Comparison of ENCODE assay signal across 1 cellular context in the genomic region with DNA sequence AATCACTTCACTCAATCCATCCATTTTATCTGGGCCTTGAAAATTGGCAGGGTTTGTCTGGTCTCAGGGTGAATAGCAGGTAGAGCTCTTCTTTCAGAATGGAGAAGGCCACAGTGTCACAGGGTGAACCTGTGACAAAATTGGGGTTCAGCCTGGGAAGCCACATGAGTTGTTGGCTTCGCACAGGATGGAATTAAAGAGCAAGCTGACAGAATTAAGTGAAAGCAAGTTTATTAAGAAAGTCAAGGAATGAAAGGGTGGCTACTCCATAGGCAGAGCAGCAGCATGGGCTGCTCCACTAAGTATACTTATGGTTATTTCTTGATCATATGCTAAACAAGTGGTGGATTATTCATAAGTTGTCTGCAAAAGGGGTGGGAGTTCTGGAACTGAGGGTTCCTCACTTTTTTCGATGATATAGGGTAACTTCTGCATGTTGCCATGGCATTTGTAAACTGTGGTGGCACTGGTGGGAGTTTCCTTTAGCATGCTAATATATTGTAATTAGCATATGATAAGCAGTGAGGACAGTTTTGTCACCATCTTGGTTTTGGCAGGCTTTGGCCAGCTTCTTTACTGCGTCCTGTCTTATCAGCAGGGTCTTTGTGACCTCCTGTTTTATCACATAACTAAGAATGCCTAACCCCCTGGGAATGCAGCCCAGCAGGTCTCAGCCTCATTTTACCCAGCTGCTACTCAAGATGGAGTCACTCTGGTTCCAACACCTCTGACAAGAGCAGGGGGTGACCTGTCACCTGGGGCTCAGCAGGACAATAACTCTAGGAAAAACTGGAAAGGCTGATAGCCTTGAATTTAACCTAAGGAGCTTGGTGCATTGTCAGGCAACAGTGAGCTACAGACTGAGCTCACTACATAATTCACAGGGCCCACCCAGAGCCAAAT.
TF ChIP-seq lines count a peak whose summit lies in the region.

No MANE protein-coding gene starts in this region.

TF ChIP-seq in K562, 482 proteins besides CTCF, POLR2A, EP300 and RAD21 (continued from another document and continues in another):
- TF ChIP-seq, protein P1, sequence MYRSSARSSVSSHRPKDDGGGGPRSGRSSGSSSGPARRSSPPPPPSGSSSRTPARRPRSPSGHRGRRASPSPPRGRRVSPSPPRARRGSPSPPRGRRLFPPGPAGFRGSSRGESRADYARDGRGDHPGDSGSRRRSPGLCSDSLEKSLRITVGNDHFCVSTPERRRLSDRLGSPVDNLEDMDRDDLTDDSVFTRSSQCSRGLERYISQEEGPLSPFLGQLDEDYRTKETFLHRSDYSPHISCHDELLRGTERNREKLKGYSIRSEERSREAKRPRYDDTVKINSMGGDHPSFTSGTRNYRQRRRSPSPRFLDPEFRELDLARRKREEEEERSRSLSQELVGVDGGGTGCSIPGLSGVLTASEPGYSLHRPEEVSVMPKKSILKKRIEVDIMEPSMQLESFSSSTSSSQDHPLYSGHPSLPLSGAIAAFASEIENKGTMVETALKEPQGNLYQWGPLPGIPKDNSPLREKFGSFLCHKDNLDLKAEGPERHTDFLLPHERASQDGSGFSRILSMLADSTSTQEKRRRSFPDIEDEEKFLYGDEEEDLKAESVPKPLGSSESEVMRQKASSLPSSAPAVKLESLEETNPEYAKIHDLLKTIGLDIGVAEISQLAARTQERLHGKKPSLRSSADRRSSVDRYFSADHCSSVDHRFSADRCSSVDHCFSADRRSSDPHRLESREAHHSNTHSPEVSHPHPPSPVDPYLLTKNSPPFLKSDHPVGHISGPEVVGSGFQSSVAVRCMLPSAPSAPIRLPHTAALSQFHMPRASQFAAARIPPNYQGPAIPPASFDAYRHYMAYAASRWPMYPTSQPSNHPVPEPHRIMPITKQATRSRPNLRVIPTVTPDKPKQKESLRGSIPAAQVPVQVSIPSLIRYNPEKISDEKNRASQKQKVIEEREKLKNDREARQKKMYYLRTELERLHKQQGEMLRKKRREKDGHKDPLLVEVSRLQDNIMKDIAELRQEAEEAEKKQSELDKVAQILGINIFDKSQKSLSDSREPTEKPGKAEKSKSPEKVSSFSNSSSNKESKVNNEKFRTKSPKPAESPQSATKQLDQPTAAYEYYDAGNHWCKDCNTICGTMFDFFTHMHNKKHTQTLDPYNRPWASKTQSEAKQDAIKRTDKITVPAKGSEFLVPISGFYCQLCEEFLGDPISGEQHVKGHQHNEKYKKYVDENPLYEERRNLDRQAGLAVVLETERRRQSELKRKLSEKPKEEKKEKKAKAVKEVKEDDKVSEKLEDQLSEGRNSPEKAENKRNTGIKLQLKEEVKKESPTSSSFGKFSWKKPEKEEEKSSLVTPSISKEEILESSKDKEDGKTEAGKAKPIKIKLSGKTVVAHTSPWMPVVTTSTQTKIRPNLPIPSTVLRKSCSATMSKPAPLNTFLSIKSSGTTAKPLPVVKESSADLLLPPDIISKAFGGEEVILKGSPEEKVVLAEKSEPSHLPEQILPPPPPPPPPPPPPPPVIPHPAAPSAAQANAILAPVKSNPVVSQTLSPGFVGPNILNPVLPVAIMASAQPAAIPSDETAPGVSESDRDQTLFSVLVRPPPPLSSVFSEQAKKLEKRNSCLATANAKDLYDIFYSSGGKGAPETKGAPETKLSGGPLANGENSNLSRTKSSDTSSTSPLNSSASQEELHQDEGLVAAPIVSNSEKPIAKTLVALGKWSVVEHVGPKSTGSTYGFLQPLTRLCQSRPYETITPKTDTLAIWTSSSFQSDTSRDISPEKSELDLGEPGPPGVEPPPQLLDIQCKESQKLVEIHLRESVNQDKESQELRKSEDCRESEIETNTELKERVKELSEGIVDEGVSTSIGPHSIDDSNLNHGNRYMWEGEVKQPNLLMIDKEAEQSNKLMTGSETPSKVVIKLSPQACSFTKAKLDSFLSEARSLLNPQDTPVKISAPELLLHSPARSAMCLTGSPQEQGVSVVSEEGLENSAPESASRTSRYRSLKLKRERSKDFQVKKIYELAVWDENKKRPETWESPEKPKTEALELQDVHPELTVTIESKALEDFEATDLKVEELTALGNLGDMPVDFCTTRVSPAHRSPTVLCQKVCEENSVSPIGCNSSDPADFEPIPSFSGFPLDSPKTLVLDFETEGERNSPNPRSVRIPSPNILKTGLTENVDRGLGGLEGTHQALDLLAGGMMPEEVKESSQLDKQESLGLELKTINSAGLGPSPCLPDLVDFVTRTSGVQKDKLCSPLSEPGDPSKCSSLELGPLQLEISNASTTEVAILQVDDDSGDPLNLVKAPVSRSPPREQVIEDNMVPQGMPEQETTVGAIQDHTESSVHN (IDR thresholded peaks at IDR 0.05; ENCODE audit: borderline replicate concordance in 1 of 2, low read depth in 1 of 2), result no peak
- no peak for TF ChIP-seq CHD4 (IDR thresholded peaks at IDR 0.05; ENCODE audit: insufficient read depth, insufficient replicate concordance, low read depth, low read length, poor library complexity, severe bottlenecking)
- TF ChIP-seq, protein P2, sequence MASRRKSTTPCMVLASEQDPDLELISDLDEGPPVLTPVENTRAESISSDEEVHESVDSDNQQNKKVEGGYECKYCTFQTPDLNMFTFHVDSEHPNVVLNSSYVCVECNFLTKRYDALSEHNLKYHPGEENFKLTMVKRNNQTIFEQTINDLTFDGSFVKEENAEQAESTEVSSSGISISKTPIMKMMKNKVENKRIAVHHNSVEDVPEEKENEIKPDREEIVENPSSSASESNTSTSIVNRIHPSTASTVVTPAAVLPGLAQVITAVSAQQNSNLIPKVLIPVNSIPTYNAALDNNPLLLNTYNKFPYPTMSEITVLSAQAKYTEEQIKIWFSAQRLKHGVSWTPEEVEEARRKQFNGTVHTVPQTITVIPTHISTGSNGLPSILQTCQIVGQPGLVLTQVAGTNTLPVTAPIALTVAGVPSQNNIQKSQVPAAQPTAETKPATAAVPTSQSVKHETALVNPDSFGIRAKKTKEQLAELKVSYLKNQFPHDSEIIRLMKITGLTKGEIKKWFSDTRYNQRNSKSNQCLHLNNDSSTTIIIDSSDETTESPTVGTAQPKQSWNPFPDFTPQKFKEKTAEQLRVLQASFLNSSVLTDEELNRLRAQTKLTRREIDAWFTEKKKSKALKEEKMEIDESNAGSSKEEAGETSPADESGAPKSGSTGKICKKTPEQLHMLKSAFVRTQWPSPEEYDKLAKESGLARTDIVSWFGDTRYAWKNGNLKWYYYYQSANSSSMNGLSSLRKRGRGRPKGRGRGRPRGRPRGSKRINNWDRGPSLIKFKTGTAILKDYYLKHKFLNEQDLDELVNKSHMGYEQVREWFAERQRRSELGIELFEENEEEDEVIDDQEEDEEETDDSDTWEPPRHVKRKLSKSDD (conservative IDR thresholded peaks at IDR 0.05; ENCODE audit: low read length), result no peak
- TF ChIP-seq KLF6 (CRISPR knock-in tag; IDR thresholded peaks at IDR 0.05; ENCODE audit: borderline replicate concordance), result peak; percentile 59; the same call in 1 of the 2 replicates
- peak; percentile 78 for TF ChIP-seq PTTG1 (tag; IDR thresholded peaks at IDR 0.05; ENCODE audit: low read depth)
- no peak for TF ChIP-seq ASH1L (IDR thresholded peaks at IDR 0.05; ENCODE audit: borderline replicate concordance, low read depth, partially characterized antibody)
- TF ChIP-seq ZNF76 (CRISPR knock-in tag; IDR thresholded peaks at IDR 0.05; ENCODE audit: borderline replicate concordance), result no peak
- TF ChIP-seq ZKSCAN3 (CRISPR knock-in tag; IDR thresholded peaks at IDR 0.05), result no peak
- TF ChIP-seq SETDB1 (IDR thresholded peaks at IDR 0.05; ENCODE audit: low read length), result no peak
- TF ChIP-seq POLR2AphosphoS5 (IDR thresholded peaks at IDR 0.05; ENCODE audit: control insufficient read depth, insufficient read depth, low read depth, low read length), result peak; percentile 86; the same call in 1 of the 2 replicates
- 0 out of 2 replicates have a peak, but pooled peaks have one; percentile 37 for TF ChIP-seq DIDO1 (tag; IDR thresholded peaks at IDR 0.05; ENCODE audit: low read depth)
- TF ChIP-seq, protein P3, sequence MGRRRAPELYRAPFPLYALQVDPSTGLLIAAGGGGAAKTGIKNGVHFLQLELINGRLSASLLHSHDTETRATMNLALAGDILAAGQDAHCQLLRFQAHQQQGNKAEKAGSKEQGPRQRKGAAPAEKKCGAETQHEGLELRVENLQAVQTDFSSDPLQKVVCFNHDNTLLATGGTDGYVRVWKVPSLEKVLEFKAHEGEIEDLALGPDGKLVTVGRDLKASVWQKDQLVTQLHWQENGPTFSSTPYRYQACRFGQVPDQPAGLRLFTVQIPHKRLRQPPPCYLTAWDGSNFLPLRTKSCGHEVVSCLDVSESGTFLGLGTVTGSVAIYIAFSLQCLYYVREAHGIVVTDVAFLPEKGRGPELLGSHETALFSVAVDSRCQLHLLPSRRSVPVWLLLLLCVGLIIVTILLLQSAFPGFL (CRISPR knock-in tag; IDR thresholded peaks at IDR 0.05), result no peak
- peak; percentile 23 for TF ChIP-seq POLR2B (IDR thresholded peaks at IDR 0.05; ENCODE audit: low read depth, partially characterized antibody)
- TF ChIP-seq TEAD2 (tag; IDR thresholded peaks at IDR 0.05), result 0 out of 2 replicates have a peak, but pooled peaks have one; percentile 37
- TF ChIP-seq, protein P4, sequence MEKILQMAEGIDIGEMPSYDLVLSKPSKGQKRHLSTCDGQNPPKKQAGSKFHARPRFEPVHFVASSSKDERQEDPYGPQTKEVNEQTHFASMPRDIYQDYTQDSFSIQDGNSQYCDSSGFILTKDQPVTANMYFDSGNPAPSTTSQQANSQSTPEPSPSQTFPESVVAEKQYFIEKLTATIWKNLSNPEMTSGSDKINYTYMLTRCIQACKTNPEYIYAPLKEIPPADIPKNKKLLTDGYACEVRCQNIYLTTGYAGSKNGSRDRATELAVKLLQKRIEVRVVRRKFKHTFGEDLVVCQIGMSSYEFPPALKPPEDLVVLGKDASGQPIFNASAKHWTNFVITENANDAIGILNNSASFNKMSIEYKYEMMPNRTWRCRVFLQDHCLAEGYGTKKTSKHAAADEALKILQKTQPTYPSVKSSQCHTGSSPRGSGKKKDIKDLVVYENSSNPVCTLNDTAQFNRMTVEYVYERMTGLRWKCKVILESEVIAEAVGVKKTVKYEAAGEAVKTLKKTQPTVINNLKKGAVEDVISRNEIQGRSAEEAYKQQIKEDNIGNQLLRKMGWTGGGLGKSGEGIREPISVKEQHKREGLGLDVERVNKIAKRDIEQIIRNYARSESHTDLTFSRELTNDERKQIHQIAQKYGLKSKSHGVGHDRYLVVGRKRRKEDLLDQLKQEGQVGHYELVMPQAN (IDR thresholded peaks at IDR 0.05; ENCODE audit: borderline replicate concordance), result no peak
- TF ChIP-seq TAL1 (IDR thresholded peaks at IDR 0.05), result no peak
- TF ChIP-seq DMBX1 (CRISPR knock-in tag; IDR thresholded peaks at IDR 0.05; ENCODE audit: borderline replicate concordance), result peak; percentile 78
- TF ChIP-seq TBL1XR1 (IDR thresholded peaks at IDR 0.05; ENCODE audit: low read length in 2 of 2), result no peak
- peak; percentile 74 for TF ChIP-seq KLF13 (tag; IDR thresholded peaks at IDR 0.05; ENCODE audit: borderline replicate concordance, low read depth)
- TF ChIP-seq ZBTB1 (CRISPR knock-in tag; IDR thresholded peaks at IDR 0.05; ENCODE audit: borderline replicate concordance, low read depth), result no peak
- TF ChIP-seq RFX1 (IDR thresholded peaks at IDR 0.05), result peak; percentile 61
- TF ChIP-seq MEF2D (tag; conservative IDR thresholded peaks at IDR 0.05; ENCODE audit: low read depth), result 0 out of 2 replicates have a peak, but pooled peaks have one; percentile 55
- TF ChIP-seq, protein P5, sequence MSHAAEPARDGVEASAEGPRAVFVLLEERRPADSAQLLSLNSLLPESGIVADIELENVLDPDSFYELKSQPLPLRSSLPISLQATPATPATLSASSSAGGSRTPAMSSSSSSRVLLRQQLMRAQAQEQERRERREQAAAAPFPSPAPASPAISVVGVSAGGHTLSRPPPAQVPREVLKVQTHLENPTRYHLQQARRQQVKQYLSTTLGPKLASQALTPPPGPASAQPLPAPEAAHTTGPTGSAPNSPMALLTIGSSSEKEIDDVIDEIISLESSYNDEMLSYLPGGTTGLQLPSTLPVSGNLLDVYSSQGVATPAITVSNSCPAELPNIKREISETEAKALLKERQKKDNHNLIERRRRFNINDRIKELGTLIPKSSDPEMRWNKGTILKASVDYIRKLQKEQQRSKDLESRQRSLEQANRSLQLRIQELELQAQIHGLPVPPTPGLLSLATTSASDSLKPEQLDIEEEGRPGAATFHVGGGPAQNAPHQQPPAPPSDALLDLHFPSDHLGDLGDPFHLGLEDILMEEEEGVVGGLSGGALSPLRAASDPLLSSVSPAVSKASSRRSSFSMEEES (CRISPR knock-in tag; IDR thresholded peaks at IDR 0.05), result no peak
- TF ChIP-seq NFATC3 (IDR thresholded peaks at IDR 0.05), result no peak
- no peak for TF ChIP-seq ESRRA (IDR thresholded peaks at IDR 0.05; ENCODE audit: borderline replicate concordance, low read depth)
- TF ChIP-seq EGR1 (conservative IDR thresholded peaks at IDR 0.05), result no peak
- no peak for TF ChIP-seq TAF15 (IDR thresholded peaks at IDR 0.05; ENCODE audit: low read depth, low read length)
- no peak for TF ChIP-seq RBM14 (IDR thresholded peaks at IDR 0.05; ENCODE audit: borderline replicate concordance, insufficient read depth, low read depth, low read length)
- TF ChIP-seq, protein P6, sequence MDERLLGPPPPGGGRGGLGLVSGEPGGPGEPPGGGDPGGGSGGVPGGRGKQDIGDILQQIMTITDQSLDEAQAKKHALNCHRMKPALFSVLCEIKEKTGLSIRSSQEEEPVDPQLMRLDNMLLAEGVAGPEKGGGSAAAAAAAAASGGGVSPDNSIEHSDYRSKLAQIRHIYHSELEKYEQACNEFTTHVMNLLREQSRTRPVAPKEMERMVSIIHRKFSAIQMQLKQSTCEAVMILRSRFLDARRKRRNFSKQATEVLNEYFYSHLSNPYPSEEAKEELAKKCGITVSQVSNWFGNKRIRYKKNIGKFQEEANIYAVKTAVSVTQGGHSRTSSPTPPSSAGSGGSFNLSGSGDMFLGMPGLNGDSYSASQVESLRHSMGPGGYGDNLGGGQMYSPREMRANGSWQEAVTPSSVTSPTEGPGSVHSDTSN (CRISPR knock-in tag; IDR thresholded peaks at IDR 0.05; ENCODE audit: low read depth), result no peak
- TF ChIP-seq, protein P6 (tag; conservative IDR thresholded peaks at IDR 0.05; ENCODE audit: low read depth), result no peak
- TF ChIP-seq IFI16 (CRISPR knock-in tag; IDR thresholded peaks at IDR 0.05), result no peak
- TF ChIP-seq HDAC1 (IDR thresholded peaks at IDR 0.05), result no peak
- no peak for TF ChIP-seq TARDBP (IDR thresholded peaks at IDR 0.05)
- TF ChIP-seq BRD9 (IDR thresholded peaks at IDR 0.05; ENCODE audit: low read depth, partially characterized antibody), result no peak
- TF ChIP-seq ZZZ3 (IDR thresholded peaks at IDR 0.05), result no peak
- peak in 1 of 3 experiments; percentile 43 for TF ChIP-seq YY1 (IDR thresholded peaks at IDR 0.05; ENCODE audit: borderline replicate concordance in 1 of 3, control insufficient read depth in 1 of 3, extremely low read depth in 1 of 3, insufficient read depth in 3 of 3, insufficient read length in 1 of 3, insufficient replicate concordance in 2 of 3, low read depth in 1 of 3, low read length in 2 of 3)
- TF ChIP-seq MTA3 (IDR thresholded peaks at IDR 0.05; ENCODE audit: borderline replicate concordance), result no peak
